ENCODE assay signal across 31 cellular contexts in genomic region chr6:16163066-16163465, GRCh38. TPM values are rescaled to one million over a fixed set of nuclear protein-coding genes. Genes with fewer than 3 reads are reported as not detected.
A peak's percentile ranks its signal among the peaks of the same experiment; 100 is the strongest.
DNase-seq lines count a peak whose midpoint lies in the region; ATAC-seq, FAIRE-seq and TF ChIP-seq lines count a peak whose summit lies in the region.
"Had no signal": no experiment of that assay in that cellular context is flagged by ENCODE, and none has a peak within 500 bp of the region (broad histone marks: within the 10 kb centered on the region; RNA-seq: fewer than 3 reads in every experiment).

No MANE protein-coding gene starts in this region.

- H3K27me3 Mint-ChIP-seq in stimulated activated naive B cell treated with anti-CD40 and anti-IgM and Interleukin-4, amounts not matched to agents 10 μg/mL and 1 μg/mL and 100 μg/mL, for 72 hours, result no peaks in the 10 kb centered on the region
- H3K27me3 Mint-ChIP-seq: memory B cell, T-helper 17 cell had no signal

- peaks cover 30 to 53% of the 10 kb centered on the region in 2 donors for H3K4me1 Mint-ChIP-seq in stimulated activated naive B cell treated with anti-CD40 and anti-IgM and Interleukin-4, amounts not matched to agents 10 μg/mL and 1 μg/mL and 100 μg/mL, for 72 hours

- H3K27ac Mint-ChIP-seq in stimulated activated naive B cell treated with anti-CD40 and anti-IgM and Interleukin-4, amounts not matched to agents 10 μg/mL and 1 μg/mL and 100 μg/mL, for 72 hours, result no peak overlapping the region
- H3K27ac Mint-ChIP-seq: activated naive CD8-positive, alpha-beta T cell treated with anti-CD3 and anti-CD28 coated beads, Interleukin-2, amount 10 ng/mL, durations not matched to agents 7 days and 5 days; activated T-cell treated with anti-CD3 and anti-CD28 coated beads, Interleukin-2, amount 50 U/mL, for 24 hours; IgD-negative memory B cell; memory B cell; neural progenitor cell; T-helper 17 cell had no signal

- H3K9me3 Mint-ChIP-seq in stimulated activated naive B cell treated with anti-CD40 and anti-IgM and Interleukin-4, amounts not matched to agents 10 μg/mL and 1 μg/mL and 100 μg/mL, for 72 hours, result no peaks in the 10 kb centered on the region
- H3K9me3 Mint-ChIP-seq: activated naive CD8-positive, alpha-beta T cell treated with anti-CD3 and anti-CD28 coated beads, Interleukin-2, amount 10 ng/mL, durations not matched to agents 7 days and 5 days; IgD-negative memory B cell; memory B cell; neural progenitor cell had no signal

- DNase-seq in NCI-H1417 (lab: John Stamatoyannopoulos, UW) (peak in 2 of 3 experiments; percentile 21 to 72), NCI-H1417 treated with DMSO at 0.1 percent for 48 hours (lab: John Stamatoyannopoulos, UW) (no peak), NCI-H748 treated with DMSO at 0.1 percent for 48 hours (lab: John Stamatoyannopoulos, UW) (peak; percentile 96), bronchial epithelial cell (ENCODE audit: low read depth) (peak; percentile 27), urothelium cell line (ENCODE audit: low spot score) (no peak), pons (ENCODE audit: low spot score) (no peak), HCEC 1CT (no peak)
- DNase-seq in stimulated activated naive B cell treated with anti-CD40 and anti-IgM and Interleukin-4, amounts not matched to agents 10 μg/mL and 1 μg/mL and 100 μg/mL, for 72 hours, result no peak
- DNase-seq: 8988T; activated CD4-positive, alpha-beta T cell treated with anti-CD3 and anti-CD28 coated beads, Interleukin-2, amount 50 U/mL, for 1 hour; activated CD4-positive, CD25-positive, alpha-beta regulatory T cell; activated gamma-delta T cell treated with Interleukin-2 at 50 U/mL for 16 hours; activated naive CD8-positive, alpha-beta T cell treated with anti-CD3 and anti-CD28 coated beads, Interleukin-2, amount 10 ng/mL, durations not matched to agents 7 days and 5 days; activated T-cell treated with anti-CD3 and anti-CD28 coated beads, Interleukin-2, amount 50 U/mL, for 24 hours; aorta; effector CD8-positive, alpha-beta T cell; GM23248; immature natural killer cell; NCI-H187; NCI-H526 treated with DMSO at 0.1 percent for 48 hours; pancreas; stimulated activated naive CD8-positive, alpha-beta T cell treated with anti-CD3 and anti-CD28 coated beads, Interleukin-15, Interleukin-2, amounts not matched to agents 100 U/mL and 50 U/mL, for 24 hours; T-helper 17 cell had no signal

- H3K36me3 Mint-ChIP-seq in stimulated activated naive B cell treated with anti-CD40 and anti-IgM and Interleukin-4, amounts not matched to agents 10 μg/mL and 1 μg/mL and 100 μg/mL, for 72 hours, result peaks cover 5 to 14% of the 10 kb centered on the region in 2 donors
- H3K36me3 Mint-ChIP-seq: CD14-positive monocyte, memory B cell, neural progenitor cell had no signal

- no peak for FAIRE-seq in bronchial epithelial cell (lab: Jason Lieb, UNC)
- FAIRE-seq in urothelium cell line (lab: Jason Lieb, UNC), result no peak
- FAIRE-seq: pancreas, TTC549 had no signal

- H3K4me3 Mint-ChIP-seq in stimulated activated naive B cell treated with anti-CD40 and anti-IgM and Interleukin-4, amounts not matched to agents 10 μg/mL and 1 μg/mL and 100 μg/mL, for 72 hours, result no peak overlapping the region
- H3K4me3 Mint-ChIP-seq: activated naive CD8-positive, alpha-beta T cell treated with anti-CD3 and anti-CD28 coated beads, Interleukin-2, amount 10 ng/mL, durations not matched to agents 7 days and 5 days; activated T-cell treated with anti-CD3 and anti-CD28 coated beads, Interleukin-2, amount 50 U/mL, for 24 hours; CD14-positive monocyte; IgD-negative memory B cell; memory B cell; neural progenitor cell; T-helper 17 cell had no signal

- H3K4me3 ChIP-seq in bronchial epithelial cell (ENCODE audit: low read depth, low read length), result no peak overlapping the region
- H3K4me3 ChIP-seq: cardiac muscle cell, GM23248, neural progenitor cell, pancreas, skin epidermis had no signal

- no peak for TF ChIP-seq CTCF in bronchial epithelial cell (IDR thresholded peaks at IDR 0.05; ENCODE audit: insufficient read depth, low read length, severe bottlenecking)

- ATAC-seq in stimulated activated naive B cell treated with anti-CD40 and anti-IgM and Interleukin-4, amounts not matched to agents 10 μg/mL and 1 μg/mL and 100 μg/mL, for 72 hours (replicated peaks), result peak; percentile 26 to 29
- ATAC-seq: pancreas, Right ventricle myocardium inferior, T-helper 17 cell had no signal

- H3K27me3 ChIP-seq in bronchial epithelial cell (ENCODE audit: control insufficient read depth, insufficient read depth, low read length), result peaks cover 3% of the 10 kb centered on the region
- H3K27me3 ChIP-seq: cardiac muscle cell, neural progenitor cell, pancreas had no signal

- no peaks in the 10 kb centered on the region for H3K36me3 ChIP-seq in bronchial epithelial cell (ENCODE audit: control insufficient read depth, insufficient read depth, low read length)
- H3K36me3 ChIP-seq: cardiac muscle cell, neural progenitor cell, pancreas had no signal

RNA-seq across cellular contexts. Expression of gene MYLIP, which starts 34.2 kb away (rescaled TPM):
- total RNA-seq in bronchial epithelial cell, result 8.2 and 9.7 TPM in 2 replicates

Comparison
In these comparisons a context has a peak if more than half of its experiments do, and no peak if none do; other contexts are left out.
1. DNase-seq: peak in NCI-H1417 (2 of 3), NCI-H748 treated with DMSO at 0.1 percent for 48 hours (single experiment) and bronchial epithelial cell (single experiment); none in NCI-H1417 treated with DMSO at 0.1 percent for 48 hours (single experiment), stimulated activated naive B cell treated with anti-CD40 and anti-IgM and Interleukin-4, amounts not matched to agents 10 μg/mL and 1 μg/mL and 100 μg/mL, for 72 hours (single experiment), urothelium cell line (single experiment), pons (single experiment) and HCEC 1CT (single experiment).